In genomic region chr3:194556086-194557056, GRCh38 we compare ENCODE assay signal across 8 cellular contexts.
DNase-seq lines count a peak whose midpoint lies in the region; ATAC-seq and TF ChIP-seq lines count a peak whose summit lies in the region.

No MANE protein-coding gene starts in this region.

- H4K91ac ChIP-seq in mesenchymal stem cell (ENCODE audit: low read length), result peak overlapping the region; percentile 64

- peak overlapping the region; percentile 29 to 85 for H3K4ac ChIP-seq in mesenchymal stem cell (ENCODE audit: low read depth in 1 of 2, low read length in 2 of 2)

- peaks cover 0 to 7% (median 4%) of the 10 kb centered on the region in 3 donors for H3K27me3 Mint-ChIP-seq in CD14-positive monocyte (ENCODE audit: low read depth in 3 of 3)
- peaks cover 1% of the 10 kb centered on the region for H3K27me3 Mint-ChIP-seq in activated CD8-positive, alpha-beta T cell treated with anti-CD3 and anti-CD28 coated beads for 36 hours

- peak; percentile 53 for ATAC-seq in activated CD8-positive, alpha-beta T cell treated with anti-CD3 and anti-CD28 coated beads for 36 hours
- ATAC-seq in HG03460 (IDR thresholded peaks at IDR 0.05; ENCODE audit: unreplicated experiment), result no peak

- H3K27me3 ChIP-seq in HL-60 (ENCODE audit: insufficient read depth, poor library complexity, severe bottlenecking), result no peaks in the 10 kb centered on the region
- no peaks in the 10 kb centered on the region for H3K27me3 ChIP-seq in mesenchymal stem cell (ENCODE audit: control insufficient read depth in 1 of 2, insufficient read depth in 1 of 2, low read length in 2 of 2)

- peak overlapping the region; percentile 79 to 83 for H3K4me3 Mint-ChIP-seq in CD14-positive monocyte
- H3K4me3 Mint-ChIP-seq in activated CD8-positive, alpha-beta T cell treated with anti-CD3 and anti-CD28 coated beads for 36 hours, result peak overlapping the region; percentile 61

- no peaks in the 10 kb centered on the region for H3K36me3 Mint-ChIP-seq in CD14-positive monocyte
- H3K36me3 Mint-ChIP-seq in activated CD8-positive, alpha-beta T cell treated with anti-CD3 and anti-CD28 coated beads for 36 hours (ENCODE audit: low read depth), result no peaks in the 10 kb centered on the region

- H3K14ac ChIP-seq in mesenchymal stem cell (ENCODE audit: low read length in 2 of 2), result no peak overlapping the region

- H2BK15ac ChIP-seq in mesenchymal stem cell (ENCODE audit: low read depth, poor library complexity, severe bottlenecking), result no peak overlapping the region

- H3K4me3 ChIP-seq in HL-60 (replicated peaks; ENCODE audit: insufficient read depth, low read length), result peak overlapping the region; percentile 28
- H3K4me3 ChIP-seq in mesenchymal stem cell (ENCODE audit: insufficient read depth in 1 of 2, low read depth in 1 of 2, low read length in 2 of 2), result no peak overlapping the region

- peak overlapping the region; percentile 51 to 62 for H2BK12ac ChIP-seq in mesenchymal stem cell (ENCODE audit: low read length in 2 of 2)

- no peaks in the 10 kb centered on the region for H3K36me3 ChIP-seq in mesenchymal stem cell (ENCODE audit: control insufficient read depth in 1 of 2, insufficient read depth in 2 of 2, low read depth in 1 of 2, low read length in 2 of 2)

- no peak overlapping the region for H3K23ac ChIP-seq in mesenchymal stem cell (ENCODE audit: low read length in 2 of 2)

- H3K27ac ChIP-seq in HL-60 (replicated peaks), result no peak overlapping the region; the same call in 1 of the 2 replicates
- H3K27ac ChIP-seq in mesenchymal stem cell (ENCODE audit: low read length, poor library complexity, severe bottlenecking), result no peak overlapping the region

- peak overlapping the region; percentile 72 to 93 for H3K18ac ChIP-seq in mesenchymal stem cell (ENCODE audit: low read depth in 1 of 2, low read length in 2 of 2)

- H3K79me1 ChIP-seq in mesenchymal stem cell (replicated peaks; ENCODE audit: low read length, poor library complexity, severe bottlenecking), result no peaks in the 10 kb centered on the region

- TF ChIP-seq CTCF in CD14-positive monocyte (IDR thresholded peaks at IDR 0.05) (no peak), HL-60 (IDR thresholded peaks at IDR 0.05; ENCODE audit: insufficient read depth, low read length) (no peak), GM20000 (IDR thresholded peaks at IDR 0.05; ENCODE audit: extremely low read depth, missing control alignments) (no peak)
- no peak for TF ChIP-seq CTCF in activated CD8-positive, alpha-beta T cell treated with anti-CD3 and anti-CD28 coated beads for 36 hours (IDR thresholded peaks at IDR 0.05)

- peak overlapping the region; percentile 75 for H4K8ac ChIP-seq in mesenchymal stem cell (ENCODE audit: low read length)

- no peak overlapping the region for H2BK120ac ChIP-seq in mesenchymal stem cell (ENCODE audit: low read depth, low read length)

- no peak overlapping the region for H3K4me2 ChIP-seq in mesenchymal stem cell (ENCODE audit: low read length, poor library complexity, severe bottlenecking)

- H2AK5ac ChIP-seq in mesenchymal stem cell (ENCODE audit: low read length, severe bottlenecking), result peak overlapping the region; percentile 47

- H3K9ac ChIP-seq in mesenchymal stem cell (ENCODE audit: low read length), result no peak overlapping the region

- H3K9me3 ChIP-seq in mesenchymal stem cell (ENCODE audit: control insufficient read depth, low read length), result no peaks in the 10 kb centered on the region

- H2AFZ ChIP-seq in mesenchymal stem cell (ENCODE audit: low read depth, low read length), result peak overlapping the region; percentile 78

- H3K27ac Mint-ChIP-seq in CD14-positive monocyte, result peak overlapping the region in 4 of 7 donors; percentile 37 to 91 (median 64)
- peak overlapping the region; percentile 64 for H3K27ac Mint-ChIP-seq in activated CD8-positive, alpha-beta T cell treated with anti-CD3 and anti-CD28 coated beads for 36 hours

- CTCF ChIA-PET in activated CD8-positive, alpha-beta T cell treated with anti-CD3 and anti-CD28 coated beads for 36 hours (lab: Charles Lee), result interaction anchor here (1.1 to 1.4 kb wide), 3 partner anchors 11 to 109 kb away, joined by 3 to 4 read pairs (median 3); no protein-coding TSS in a partner anchor

- peaks cover 0 to 4% (median 0%) of the 10 kb centered on the region in 7 donors for H3K9me3 Mint-ChIP-seq in CD14-positive monocyte
- H3K9me3 Mint-ChIP-seq in activated CD8-positive, alpha-beta T cell treated with anti-CD3 and anti-CD28 coated beads for 36 hours, result no peaks in the 10 kb centered on the region

- DNase-seq in CD14-positive monocyte (ENCODE audit: low spot score) (no peak), HL-60 (ENCODE audit: low read depth in 1 of 2, low spot score in 1 of 2) (peak; percentile 18 to 38), mesenchymal stem cell (peak; percentile 46), DMS 273 treated with DMSO at 0.1 percent for 48 hours (lab: John Stamatoyannopoulos, UW) (no peak), islet precursor cell (no peak), GM20000 (ENCODE audit: low spot score) (no peak)
- DNase-seq in activated CD8-positive, alpha-beta T cell treated with anti-CD3 and anti-CD28 coated beads for 36 hours, result peak; percentile 26

- H3K4me1 Mint-ChIP-seq in CD14-positive monocyte, result peaks cover 13% of the 10 kb centered on the region
- peaks cover 7% of the 10 kb centered on the region for H3K4me1 Mint-ChIP-seq in activated CD8-positive, alpha-beta T cell treated with anti-CD3 and anti-CD28 coated beads for 36 hours (ENCODE audit: low read depth)

- WGBS in mesenchymal stem cell, result 76% methylated on average over 10 of the region's 13 CpGs

- peaks cover 9% of the 10 kb centered on the region for H3K4me1 ChIP-seq in mesenchymal stem cell (ENCODE audit: control insufficient read depth, insufficient read depth, low read depth, low read length)

- H2BK5ac ChIP-seq in mesenchymal stem cell (ENCODE audit: low read depth, low read length, poor library complexity, severe bottlenecking), result no peak overlapping the region

- POLR2A ChIA-PET in activated CD8-positive, alpha-beta T cell treated with anti-CD3 and anti-CD28 coated beads for 36 hours (lab: Charles Lee), result interaction anchor here (0.6 to 1.2 kb wide), 2 partner anchors 8 to 58 kb away, joined by 3 read pairs; no protein-coding TSS in a partner anchor

- intact Hi-C loops in CD14-positive monocyte (cut with micrococcal nuclease), result no loop called here
- intact Hi-C loops in activated CD8-positive, alpha-beta T cell treated with anti-CD3 and anti-CD28 coated beads for 36 hours (cut with micrococcal nuclease), result no loop called here

Comparison
In these comparisons a context has a peak if more than half of its experiments do, and no peak if none do; other contexts are left out.
1. DNase-seq: peak in HL-60 (2 of 2), activated CD8-positive, alpha-beta T cell treated with anti-CD3 and anti-CD28 coated beads for 36 hours (single experiment) and mesenchymal stem cell (single experiment); none in CD14-positive monocyte (single experiment), DMS 273 treated with DMSO at 0.1 percent for 48 hours (single experiment), islet precursor cell (single experiment) and GM20000 (single experiment).